Comparison of ENCODE assay signal across 8 cellular contexts in genomic region chr1:8702121-8702520, GRCh38.
A peak's percentile ranks its signal among the peaks of the same experiment; 100 is the strongest.
DNase-seq lines count a peak whose midpoint lies in the region; ATAC-seq and TF ChIP-seq lines count a peak whose summit lies in the region.

No MANE protein-coding gene starts in this region.

- H3K9me3 Mint-ChIP-seq in activated naive CD4-positive, alpha-beta T cell treated with anti-CD3 and anti-CD28 coated beads, Interleukin-2, amount 50 U/mL, for 72 hours: no peaks in the 10 kb centered on the region

- no peak for TF ChIP-seq CTCF in smooth muscle cell (IDR thresholded peaks at IDR 0.05; ENCODE audit: borderline replicate concordance, insufficient read depth, poor library complexity, severe bottlenecking)

- H3K4me1 ChIP-seq in iPS-18a (ENCODE audit: control insufficient read depth, low read depth, low read length) (peaks cover 41% of the 10 kb centered on the region), smooth muscle cell (ENCODE audit: low read depth) (peaks cover 60% of the 10 kb centered on the region)

- H3K9ac ChIP-seq in iPS-18a (ENCODE audit: low read length): peak overlapping the region; percentile 98
- peak overlapping the region; percentile 67 for H3K9ac ChIP-seq in smooth muscle cell (ENCODE audit: low read depth)

- H3K27me3 ChIP-seq in iPS-18a (ENCODE audit: control insufficient read depth, insufficient read depth, low read length): no peaks in the 10 kb centered on the region
- H3K27me3 ChIP-seq in smooth muscle cell (ENCODE audit: low read depth): no peaks in the 10 kb centered on the region

- peaks cover 7 to 14% of the 10 kb centered on the region in 2 donors for H3K36me3 Mint-ChIP-seq in activated naive CD4-positive, alpha-beta T cell treated with anti-CD3 and anti-CD28 coated beads, Interleukin-2, amount 50 U/mL, for 72 hours

- peaks cover 73% of the 10 kb centered on the region for H3K79me2 ChIP-seq in smooth muscle cell (ENCODE audit: low read depth)

- no peaks in the 10 kb centered on the region for H3K36me3 ChIP-seq in iPS-18a (ENCODE audit: control insufficient read depth, low read depth, low read length)
- no peaks in the 10 kb centered on the region for H3K36me3 ChIP-seq in smooth muscle cell (ENCODE audit: low read depth)

- peak overlapping the region; percentile 90 for H3K27ac ChIP-seq in iPS-18a (ENCODE audit: low read length)
- peak overlapping the region; percentile 81 for H3K27ac ChIP-seq in smooth muscle cell (ENCODE audit: low read depth)

- no peaks in the 10 kb centered on the region for H3K9me3 ChIP-seq in iPS-18a (ENCODE audit: control insufficient read depth, low read depth, low read length)
- no peaks in the 10 kb centered on the region for H3K9me3 ChIP-seq in smooth muscle cell (replicated peaks; ENCODE audit: low read depth)

- WGBS in smooth muscle cell (ENCODE audit: low lambda C conversion rate): under 1% methylated on average over 9 of the region's 9 CpGs

- H3K4me3 ChIP-seq in iPS-18a (ENCODE audit: low read length) (peak overlapping the region; percentile 85), smooth muscle cell (peak overlapping the region; percentile 88)

- H4K20me1 ChIP-seq in smooth muscle cell (ENCODE audit: low read depth): peaks cover 46% of the 10 kb centered on the region

- no peak overlapping the region for H2AFZ ChIP-seq in smooth muscle cell (ENCODE audit: low read depth)

- ATAC-seq in activated naive CD4-positive, alpha-beta T cell treated with anti-CD3 and anti-CD28 coated beads, Interleukin-2, amount 50 U/mL, for 72 hours: no peak
- no peak for ATAC-seq in GM21737 (IDR thresholded peaks at IDR 0.05; ENCODE audit: unreplicated experiment)

- H3K27ac Mint-ChIP-seq in activated naive CD4-positive, alpha-beta T cell treated with anti-CD3 and anti-CD28 coated beads, Interleukin-2, amount 50 U/mL, for 72 hours: peak overlapping the region; percentile 64 to 92

- DNase-seq in NCI-H524 (lab: John Stamatoyannopoulos, UW) (peak; percentile 19 to 42), NCI-H524 treated with DMSO at 0.1 percent for 48 hours (lab: John Stamatoyannopoulos, UW) (no peak), NCI-H1417 (lab: John Stamatoyannopoulos, UW) (peak; percentile 33 to 87 (median 59)), smooth muscle cell (lab: John Stamatoyannopoulos, UW; ENCODE audit: unreplicated experiment) (no peak), GM19238 (ENCODE audit: insufficient read length, low spot score) (no peak)
- no peak for DNase-seq in activated naive CD4-positive, alpha-beta T cell treated with anti-CD3 and anti-CD28 coated beads, Interleukin-2, amount 50 U/mL, for 72 hours (ENCODE audit: low spot score in 2 of 2)

- peaks cover 29% of the 10 kb centered on the region for H3F3A ChIP-seq in smooth muscle cell (ENCODE audit: low read depth)

- peak overlapping the region; percentile 94 for H3K4me2 ChIP-seq in smooth muscle cell

Comparison
In these comparisons a context has a peak if more than half of its experiments do, and no peak if none do; other contexts are left out.
1. DNase-seq: peak in NCI-H524 (2 of 2) and NCI-H1417 (3 of 3); none in NCI-H524 treated with DMSO at 0.1 percent for 48 hours (single experiment), activated naive CD4-positive, alpha-beta T cell treated with anti-CD3 and anti-CD28 coated beads, Interleukin-2, amount 50 U/mL, for 72 hours (0 of 2), smooth muscle cell (single experiment) and GM19238 (single experiment).